16 cellular contexts compared by ENCODE assay signal in genomic region chr2:61758991-61759390, GRCh38.
DNase-seq lines count a peak whose midpoint lies in the region; ATAC-seq and TF ChIP-seq lines count a peak whose summit lies in the region.
"Had no signal": no experiment of that assay in that cellular context is flagged by ENCODE, and none has a peak within 500 bp of the region (broad histone marks: within the 10 kb centered on the region; RNA-seq: fewer than 3 reads in every experiment).

No MANE protein-coding gene starts in this region.

- no peak overlapping the region for H3K27ac ChIP-seq in mesenchymal stem cell (ENCODE audit: low read length, poor library complexity, severe bottlenecking)
- H3K27ac ChIP-seq: coronary artery, right atrium auricular region, SJCRH30 had no signal

- H2BK12ac ChIP-seq in mesenchymal stem cell (ENCODE audit: low read length in 2 of 2) = no peak overlapping the region

- 95% methylated on average over 4 of the region's 5 CpGs for WGBS in mesenchymal stem cell

- H4K8ac ChIP-seq in mesenchymal stem cell (ENCODE audit: low read length) = no peak overlapping the region

- H2BK15ac ChIP-seq in mesenchymal stem cell (ENCODE audit: low read depth, poor library complexity, severe bottlenecking) = no peak overlapping the region

- no peak overlapping the region for H3K4ac ChIP-seq in mesenchymal stem cell (ENCODE audit: low read depth in 1 of 2, low read length in 2 of 2)

- H3K27ac Mint-ChIP-seq in stimulated activated naive CD8-positive, alpha-beta T cell treated with anti-CD3 and anti-CD28 coated beads, Interleukin-15, amount 100 ng/mL, for 72 hours = no peak overlapping the region
- H3K27ac Mint-ChIP-seq: CD4-positive, alpha-beta T cell had no signal

- H3K4me3 Mint-ChIP-seq in stimulated activated naive CD8-positive, alpha-beta T cell treated with anti-CD3 and anti-CD28 coated beads, Interleukin-15, amount 100 ng/mL, for 72 hours = no peak overlapping the region
- H3K4me3 Mint-ChIP-seq: CD4-positive, alpha-beta T cell had no signal

- DNase-seq in EH (ENCODE audit: low read depth) = peak; percentile 50
- DNase-seq in MG63 = peak; percentile 13
- DNase-seq in cardiac fibroblast (ENCODE audit: low read depth in 2 of 2) = peak; percentile 83 to 92
- DNase-seq in mesenchymal stem cell = peak; percentile 93
- no peak for DNase-seq in stimulated activated naive CD8-positive, alpha-beta T cell treated with anti-CD3 and anti-CD28 coated beads, Interleukin-15, amount 100 ng/mL, for 72 hours
- DNase-seq in NCI-H2196 treated with DMSO at 0.1 percent for 48 hours (lab: John Stamatoyannopoulos, UW; ENCODE audit: unreplicated experiment) = no peak
- DNase-seq: activated naive CD4-positive, alpha-beta T cell treated with anti-CD3 and anti-CD28 coated beads, Interleukin-2, amount 50 U/mL, for 16 hours; CD4-positive, alpha-beta T cell; kidney glomerular epithelial cell; NCI-H187; NCI-H748 treated with DMSO at 0.1 percent for 48 hours; SJCRH30 had no signal

- no peak overlapping the region for H3K4me2 ChIP-seq in mesenchymal stem cell (ENCODE audit: low read length, poor library complexity, severe bottlenecking)

- peaks cover 10 to 19% of the 10 kb centered on the region in 2 donors for H3K9me3 Mint-ChIP-seq in stimulated activated naive CD8-positive, alpha-beta T cell treated with anti-CD3 and anti-CD28 coated beads, Interleukin-15, amount 100 ng/mL, for 72 hours

- H4K91ac ChIP-seq in mesenchymal stem cell (ENCODE audit: low read length) = no peak overlapping the region

- H2BK5ac ChIP-seq in mesenchymal stem cell (ENCODE audit: low read depth, low read length, poor library complexity, severe bottlenecking) = no peak overlapping the region

- no peak overlapping the region for H3K18ac ChIP-seq in mesenchymal stem cell (ENCODE audit: low read depth in 1 of 2, low read length in 2 of 2)

- H3K27me3 Mint-ChIP-seq in stimulated activated naive CD8-positive, alpha-beta T cell treated with anti-CD3 and anti-CD28 coated beads, Interleukin-15, amount 100 ng/mL, for 72 hours = no peaks in the 10 kb centered on the region
- H3K27me3 Mint-ChIP-seq: CD4-positive, alpha-beta T cell had no signal

- H2BK120ac ChIP-seq in mesenchymal stem cell (ENCODE audit: low read depth, low read length) = no peak overlapping the region

- peak overlapping the region; percentile 71 for H3K9ac ChIP-seq in mesenchymal stem cell (ENCODE audit: low read length)

- H3K9me3 ChIP-seq in MG63 = 0 out of 2 replicates have a peak, but pooled peaks cover 2% of the 10 kb centered on the region
- H3K9me3 ChIP-seq in mesenchymal stem cell (ENCODE audit: control insufficient read depth, low read length) = no peaks in the 10 kb centered on the region
- H3K9me3 ChIP-seq: right atrium auricular region, SJCRH30 had no signal

- no peak for TF ChIP-seq CTCF in cardiac fibroblast (IDR thresholded peaks at IDR 0.05; ENCODE audit: low read depth, low read length)

- H3K27me3 ChIP-seq in MG63 (no peaks in the 10 kb centered on the region), mesenchymal stem cell (ENCODE audit: control insufficient read depth in 1 of 2, insufficient read depth in 1 of 2, low read length in 2 of 2) (no peaks in the 10 kb centered on the region)
- H3K27me3 ChIP-seq: right atrium auricular region, SJCRH30 had no signal

- no peak for ATAC-seq in GM21528 (IDR thresholded peaks at IDR 0.05; ENCODE audit: low FRiP score, unreplicated experiment)
- no peak for ATAC-seq in HG03095 (IDR thresholded peaks at IDR 0.05; ENCODE audit: unreplicated experiment)
- ATAC-seq in stimulated activated naive CD8-positive, alpha-beta T cell treated with anti-CD3 and anti-CD28 coated beads, Interleukin-15, amount 100 ng/mL, for 72 hours = no peak

- no peaks in the 10 kb centered on the region for H3K36me3 ChIP-seq in MG63
- H3K36me3 ChIP-seq in mesenchymal stem cell (ENCODE audit: control insufficient read depth in 1 of 2, insufficient read depth in 2 of 2, low read depth in 1 of 2, low read length in 2 of 2) = no peaks in the 10 kb centered on the region
- H3K36me3 ChIP-seq: right atrium auricular region, SJCRH30 had no signal

- H3K14ac ChIP-seq in mesenchymal stem cell (ENCODE audit: low read length in 2 of 2) = no peak overlapping the region

- peaks cover 3% of the 10 kb centered on the region for H3K4me1 ChIP-seq in mesenchymal stem cell (ENCODE audit: control insufficient read depth, insufficient read depth, low read depth, low read length)

- H3K4me1 Mint-ChIP-seq in stimulated activated naive CD8-positive, alpha-beta T cell treated with anti-CD3 and anti-CD28 coated beads, Interleukin-15, amount 100 ng/mL, for 72 hours = peaks cover 15% of the 10 kb centered on the region

- H3K79me1 ChIP-seq in mesenchymal stem cell (replicated peaks; ENCODE audit: low read length, poor library complexity, severe bottlenecking) = peaks cover 6% of the 10 kb centered on the region

- H2AK5ac ChIP-seq in mesenchymal stem cell (ENCODE audit: low read length, severe bottlenecking) = no peak overlapping the region

- no peak overlapping the region for H3K23ac ChIP-seq in mesenchymal stem cell (ENCODE audit: low read length in 2 of 2)

- no peak overlapping the region for H3K4me3 ChIP-seq in MG63
- H3K4me3 ChIP-seq in cardiac fibroblast (replicated peaks in 1 of 2; ENCODE audit: low read depth in 2 of 2, low read length in 2 of 2) = no peak overlapping the region
- H3K4me3 ChIP-seq in mesenchymal stem cell (ENCODE audit: insufficient read depth in 1 of 2, low read depth in 1 of 2, low read length in 2 of 2) = peak overlapping the region in 1 of 2 experiments; percentile 34
- H3K4me3 ChIP-seq: coronary artery, right atrium auricular region, SJCRH30 had no signal

- no peak overlapping the region for H2AFZ ChIP-seq in mesenchymal stem cell (ENCODE audit: low read depth, low read length)

Comparison
In these comparisons a context has a peak if more than half of its experiments do, and no peak if none do; other contexts are left out.
1. DNase-seq: peak in EH (single experiment), MG63 (single experiment), cardiac fibroblast (2 of 2) and mesenchymal stem cell (single experiment); none in stimulated activated naive CD8-positive, alpha-beta T cell treated with anti-CD3 and anti-CD28 coated beads, Interleukin-15, amount 100 ng/mL, for 72 hours (0 of 2) and NCI-H2196 treated with DMSO at 0.1 percent for 48 hours (single experiment).